In genomic region chr6:46653439-46653942, GRCh38 we compare ENCODE assay signal across 8 cellular contexts. TPM values are rescaled to one million over a fixed set of nuclear protein-coding genes. Genes with fewer than 3 reads are reported as not detected.
DNase-seq lines count a peak whose midpoint lies in the region; ATAC-seq and TF ChIP-seq lines count a peak whose summit lies in the region.

No MANE protein-coding gene starts in this region.

- H3K36me3 ChIP-seq in upper lobe of right lung = peaks cover 5% of the 10 kb centered on the region

- peaks cover 12% of the 10 kb centered on the region for H3K4me1 ChIP-seq in upper lobe of right lung

- ATAC-seq in upper lobe of right lung (no peak), GM18873 (IDR thresholded peaks at IDR 0.05; ENCODE audit: low FRiP score, unreplicated experiment) (no peak)

- peak overlapping the region; percentile 14 for H3K27ac Mint-ChIP-seq in activated naive CD4-positive, alpha-beta T cell treated with anti-CD3 and anti-CD28 coated beads, Interleukin-2, amount 50 U/mL, for 24 hours

- H3K9me3 ChIP-seq in upper lobe of right lung = no peaks in the 10 kb centered on the region

- H3K4me1 Mint-ChIP-seq in activated naive CD4-positive, alpha-beta T cell treated with anti-CD3 and anti-CD28 coated beads, Interleukin-2, amount 50 U/mL, for 24 hours = peaks cover 16% of the 10 kb centered on the region

- no peaks in the 10 kb centered on the region for H3K9me3 Mint-ChIP-seq in activated naive CD4-positive, alpha-beta T cell treated with anti-CD3 and anti-CD28 coated beads, Interleukin-2, amount 50 U/mL, for 24 hours

- H3K27me3 ChIP-seq in upper lobe of right lung = no peaks in the 10 kb centered on the region

- in situ Hi-C loops in astrocyte of the spinal cord (cut with HindIII; ENCODE audit: low sequenced_read_pairs) = no loop called here

- H3K4me3 ChIP-seq in astrocyte of the spinal cord (ENCODE audit: low read depth, low read length) = peak overlapping the region; percentile 68
- H3K4me3 ChIP-seq in upper lobe of right lung = peak overlapping the region; percentile 92

- H3K27me3 Mint-ChIP-seq in activated naive CD4-positive, alpha-beta T cell treated with anti-CD3 and anti-CD28 coated beads, Interleukin-2, amount 50 U/mL, for 24 hours = peaks cover 37% of the 10 kb centered on the region

- DNase-seq in activated naive CD4-positive, alpha-beta T cell treated with anti-CD3 and anti-CD28 coated beads, Interleukin-2, amount 50 U/mL, for 16 hours = no peak
- peak; percentile 21 for DNase-seq in astrocyte of the spinal cord (ENCODE audit: low read depth, low spot score)
- peak; percentile 51 for DNase-seq in medulla oblongata (ENCODE audit: extremely low spot score)
- DNase-seq in upper lobe of right lung = no peak
- no peak for DNase-seq in DMS 273 (lab: John Stamatoyannopoulos, UW; ENCODE audit: unreplicated experiment)
- DNase-seq in stimulated activated CD4-positive, alpha-beta T cell treated with anti-CD3 and anti-CD28 coated beads, Interleukin-2, amount 100 ng/mL, for 24 hours = no peak

- peak overlapping the region; percentile 75 for H3K27ac ChIP-seq in upper lobe of right lung

- intact Hi-C loops in upper lobe of right lung (cut with DNase I) = no loop called here

- no peaks in the 10 kb centered on the region for H3K36me3 Mint-ChIP-seq in activated naive CD4-positive, alpha-beta T cell treated with anti-CD3 and anti-CD28 coated beads, Interleukin-2, amount 50 U/mL, for 24 hours

- H3K4me3 Mint-ChIP-seq in activated naive CD4-positive, alpha-beta T cell treated with anti-CD3 and anti-CD28 coated beads, Interleukin-2, amount 50 U/mL, for 24 hours = peak overlapping the region; percentile 81

- no peak for TF ChIP-seq CTCF in astrocyte of the spinal cord (IDR thresholded peaks at IDR 0.05; ENCODE audit: low read depth, low read length)
- TF ChIP-seq CTCF in upper lobe of right lung (IDR thresholded peaks at IDR 0.05) = no peak

RNA-seq across cellular contexts. Expression of gene SLC25A27, which starts 0.7 kb away (rescaled TPM):
- 17.8 TPM for total RNA-seq in upper lobe of right lung

RNA-seq across cellular contexts. Expression of gene CYP39A1, which starts 0.9 kb away (rescaled TPM):
- 7.8 TPM for total RNA-seq in upper lobe of right lung

RNA-seq across cellular contexts. Expression of gene TDRD6, which starts 34.2 kb away (rescaled TPM):
- 1.0 TPM for total RNA-seq in upper lobe of right lung

Comparison
In these comparisons a context has a peak if more than half of its experiments do, and no peak if none do; other contexts are left out.
1. DNase-seq: peak in astrocyte of the spinal cord (single experiment) and medulla oblongata (single experiment); none in activated naive CD4-positive, alpha-beta T cell treated with anti-CD3 and anti-CD28 coated beads, Interleukin-2, amount 50 U/mL, for 16 hours (single experiment), upper lobe of right lung (single experiment), DMS 273 (single experiment) and stimulated activated CD4-positive, alpha-beta T cell treated with anti-CD3 and anti-CD28 coated beads, Interleukin-2, amount 100 ng/mL, for 24 hours (0 of 2).